7 cellular contexts compared by ENCODE assay signal in the genomic region with DNA sequence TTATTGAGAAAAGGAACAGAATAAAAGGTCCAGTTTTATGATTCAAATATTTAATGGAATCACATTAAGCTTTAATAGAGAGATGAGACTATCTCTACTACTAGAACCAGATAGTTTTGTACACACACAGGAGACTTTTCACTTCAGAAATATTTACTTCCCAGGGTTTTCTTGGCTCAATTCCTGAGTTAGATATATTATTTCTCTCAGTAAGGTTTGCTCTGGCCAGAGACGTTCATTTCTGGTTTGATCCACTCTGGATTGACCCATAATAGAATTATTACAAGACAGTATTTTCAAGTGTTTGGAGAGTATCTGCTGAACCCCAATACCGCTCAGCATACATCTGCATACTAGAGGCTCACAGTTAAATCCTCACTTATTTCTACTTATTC. TPM values are rescaled to one million over a fixed set of nuclear protein-coding genes. Genes with fewer than 3 reads are reported as not detected.
DNase-seq lines count a peak whose midpoint lies in the region; ATAC-seq and TF ChIP-seq lines count a peak whose summit lies in the region.

No MANE protein-coding gene starts in this region.

- no peak for TF ChIP-seq POLR2A in stomach (IDR thresholded peaks at IDR 0.05)

- WGBS in stomach, 5 donors = 0 to 9% (median 6%) methylated on average over 2 of the region's 2 CpGs

- peaks cover 6 to 7% of the 10 kb centered on the region in 2 donors for H3K36me3 Mint-ChIP-seq in activated naive CD4-positive, alpha-beta T cell treated with anti-CD3 and anti-CD28 coated beads, Interleukin-2, amount 50 U/mL, for 72 hours
- H3K36me3 Mint-ChIP-seq in immature natural killer cell = no peaks in the 10 kb centered on the region

- no peak for TF ChIP-seq CTCF in stomach (IDR thresholded peaks at IDR 0.05)

- no peaks in the 10 kb centered on the region for H3K9me3 ChIP-seq in HUES48 (ENCODE audit: control insufficient read depth, insufficient read depth, low read length)
- H3K9me3 ChIP-seq in stomach = no peaks in the 10 kb centered on the region

- peak overlapping the region; percentile 79 for H3K9ac ChIP-seq in HUES48 (ENCODE audit: low read depth, low read length)

- no peak for ATAC-seq in activated naive CD4-positive, alpha-beta T cell treated with anti-CD3 and anti-CD28 coated beads, Interleukin-2, amount 50 U/mL, for 72 hours
- ATAC-seq in GM18858 (IDR thresholded peaks at IDR 0.05; ENCODE audit: unreplicated experiment) = no peak
- ATAC-seq in HG02852 (IDR thresholded peaks at IDR 0.05; ENCODE audit: unreplicated experiment) = no peak

- intact Hi-C loops in stomach (cut with DNase I; ENCODE audit: low total_unique reads) = no loop called here

- H3K9me3 Mint-ChIP-seq in activated naive CD4-positive, alpha-beta T cell treated with anti-CD3 and anti-CD28 coated beads, Interleukin-2, amount 50 U/mL, for 72 hours = no peaks in the 10 kb centered on the region
- H3K9me3 Mint-ChIP-seq in immature natural killer cell = no peaks in the 10 kb centered on the region

- H3K36me3 ChIP-seq in HUES48 (ENCODE audit: control insufficient read depth, insufficient read depth, low read length) (peaks cover 5% of the 10 kb centered on the region; the same call in 1 of the 2 replicates), stomach (no peaks in the 10 kb centered on the region)

- H3K4me1 ChIP-seq in HUES48 (ENCODE audit: control insufficient read depth, insufficient read depth, low read length) (peaks cover 23% of the 10 kb centered on the region), stomach (peaks cover 15 to 33% (median 23%) of the 10 kb centered on the region in 4 donors)

- DNase-seq in activated naive CD4-positive, alpha-beta T cell treated with anti-CD3 and anti-CD28 coated beads, Interleukin-2, amount 50 U/mL, for 72 hours (ENCODE audit: low spot score in 2 of 2) = no peak
- no peak for DNase-seq in immature natural killer cell
- no peak for DNase-seq in stomach
- no peak for DNase-seq in DMS79 treated with DMSO at 0.1 percent for 48 hours (lab: John Stamatoyannopoulos, UW)

- no peaks in the 10 kb centered on the region for H3K27me3 ChIP-seq in HUES48 (ENCODE audit: control insufficient read depth, insufficient read depth, low read length)
- no peaks in the 10 kb centered on the region for H3K27me3 ChIP-seq in stomach

- peaks cover 17 to 25% (median 18%) of the 10 kb centered on the region in 3 donors for H3K27me3 Mint-ChIP-seq in immature natural killer cell (ENCODE audit: low read depth in 3 of 3)

- H3K4me3 Mint-ChIP-seq in immature natural killer cell = peak overlapping the region; percentile 85 to 95 (median 92)

- no peak for TF ChIP-seq EP300 in stomach (IDR thresholded peaks at IDR 0.05)

- H3K4me3 ChIP-seq in HUES48 (ENCODE audit: low read depth, low read length) = peak overlapping the region; percentile 65
- peak overlapping the region; percentile 64 to 96 (median 92) for H3K4me3 ChIP-seq in stomach

- peak overlapping the region; percentile 79 to 81 for H3K27ac Mint-ChIP-seq in activated naive CD4-positive, alpha-beta T cell treated with anti-CD3 and anti-CD28 coated beads, Interleukin-2, amount 50 U/mL, for 72 hours
- H3K27ac Mint-ChIP-seq in immature natural killer cell = peak overlapping the region; percentile 87 to 96 (median 94)

- peaks cover 19 to 31% of the 10 kb centered on the region in 2 donors for H3K4me1 Mint-ChIP-seq in immature natural killer cell

- H3K27ac ChIP-seq in HUES48 (ENCODE audit: low read depth, low read length) = peak overlapping the region; percentile 99
- peak overlapping the region; percentile 94 to 99 (median 98) for H3K27ac ChIP-seq in stomach

RNA-seq across cellular contexts. Expression of gene RCOR3, which starts 1.3 kb away (rescaled TPM):
- total RNA-seq in activated naive CD4-positive, alpha-beta T cell treated with anti-CD3 and anti-CD28 coated beads, Interleukin-2, amount 50 U/mL, for 72 hours = 10 to 100 TPM; 42.9 to 62.1 TPM
- 10 to 100 TPM; 11.7 to 33.3 (median 16.4) TPM for polyA plus RNA-seq in immature natural killer cell
- total RNA-seq in stomach = 100 to 1,000 TPM in 1 of 5 donors, 10 to 100 TPM in 4; 17.9 to 128 (median 81.3) TPM
- 10 to 100 TPM; 11.1 to 22.2 (median 15.0) TPM for polyA plus RNA-seq in stomach
